8 cellular contexts compared by ENCODE assay signal in genomic region chr15:64209680-64210334, GRCh38. TPM values are rescaled to one million over a fixed set of nuclear protein-coding genes. Genes with fewer than 3 reads are reported as not detected.
DNase-seq lines count a peak whose midpoint lies in the region; ATAC-seq and TF ChIP-seq lines count a peak whose summit lies in the region.

No MANE protein-coding gene starts in this region.

- H3K36me3 ChIP-seq in neural progenitor cell, result no peaks in the 10 kb centered on the region

- no peaks in the 10 kb centered on the region for H3K79me2 ChIP-seq in neural progenitor cell (ENCODE audit: low read depth)

- peak; percentile 11 for DNase-seq in AG08396 (ENCODE audit: low spot score)
- DNase-seq in NCI-H226, result peak; percentile 16
- no peak for DNase-seq in chondrocyte (ENCODE audit: low spot score)
- no peak for DNase-seq in neural progenitor cell (ENCODE audit: low spot score)
- DNase-seq in activated T-helper 1 cell treated with anti-CD3 and anti-CD28 coated beads, Interleukin-12 subunit alpha, Interleukin-12 subunit beta, Interleukin-2, Interleukin-4 antibody, amounts not matched to agents 30 ng/mL and 10 ng/mL and 1 ng/mL, durations not matched to agents 14 hours and 24 hours and 36 hours (ENCODE audit: low spot score), result no peak

- H3K4me1 Mint-ChIP-seq in chondrocyte (ENCODE audit: low read depth) (peaks cover 5% of the 10 kb centered on the region), neural progenitor cell (no peaks in the 10 kb centered on the region)
- no peaks in the 10 kb centered on the region for H3K4me1 Mint-ChIP-seq in activated T-helper 1 cell treated with anti-CD3 and anti-CD28 coated beads, Interleukin-12 subunit alpha, Interleukin-12 subunit beta, Interleukin-2, Interleukin-4 antibody, amounts not matched to agents 30 ng/mL and 10 ng/mL and 1 ng/mL, durations not matched to agents 14 hours and 24 hours and 36 hours (ENCODE audit: low read depth)

- no peaks in the 10 kb centered on the region for H4K20me1 ChIP-seq in neural progenitor cell (ENCODE audit: low read depth)

- H3K9me3 Mint-ChIP-seq in chondrocyte (ENCODE audit: low read depth) (no peaks in the 10 kb centered on the region), neural progenitor cell (no peaks in the 10 kb centered on the region)
- no peaks in the 10 kb centered on the region for H3K9me3 Mint-ChIP-seq in activated T-helper 1 cell treated with anti-CD3 and anti-CD28 coated beads, Interleukin-12 subunit alpha, Interleukin-12 subunit beta, Interleukin-2, Interleukin-4 antibody, amounts not matched to agents 30 ng/mL and 10 ng/mL and 1 ng/mL, durations not matched to agents 14 hours and 24 hours and 36 hours

- H2AFZ ChIP-seq in neural progenitor cell (replicated peaks), result no peak overlapping the region

- H3K4me1 ChIP-seq in neural progenitor cell, result no peaks in the 10 kb centered on the region

- no peaks in the 10 kb centered on the region for H3K27me3 ChIP-seq in neural progenitor cell

- no peak overlapping the region for H3K4me3 ChIP-seq in neural progenitor cell

- H3F3A ChIP-seq in neural progenitor cell (ENCODE audit: low read depth), result peaks cover 4% of the 10 kb centered on the region

- H3K27ac Mint-ChIP-seq in chondrocyte (ENCODE audit: unreplicated experiment) (no peak overlapping the region), neural progenitor cell (no peak overlapping the region)
- no peak overlapping the region for H3K27ac Mint-ChIP-seq in activated T-helper 1 cell treated with anti-CD3 and anti-CD28 coated beads, Interleukin-12 subunit alpha, Interleukin-12 subunit beta, Interleukin-2, Interleukin-4 antibody, amounts not matched to agents 30 ng/mL and 10 ng/mL and 1 ng/mL, durations not matched to agents 14 hours and 24 hours and 36 hours

- no peak overlapping the region for H3K4me2 ChIP-seq in neural progenitor cell

- intact Hi-C loops in activated T-helper 1 cell treated with anti-CD3 and anti-CD28 coated beads, Interleukin-12 subunit alpha, Interleukin-12 subunit beta, Interleukin-2, Interleukin-4 antibody, amounts not matched to agents 30 ng/mL and 10 ng/mL and 1 ng/mL, durations not matched to agents 14 hours and 24 hours and 36 hours (cut with micrococcal nuclease), result loop anchor here (1.0 to 5.0 kb wide), 3 partner anchors 146 to 517 kb away; partner anchors contain the start of genes CSNK1G1 and PCLAF

- H3K9ac ChIP-seq in neural progenitor cell, result no peak overlapping the region

- TF ChIP-seq CTCF in GM12873 (IDR thresholded peaks at IDR 0.05; ENCODE audit: insufficient read depth, low read depth, low read length, missing control alignments), result peak; percentile 25
- TF ChIP-seq CTCF in chondrocyte (IDR thresholded peaks at IDR 0.05), result peak; percentile 91
- TF ChIP-seq CTCF in neural progenitor cell (IDR thresholded peaks at IDR 0.05), result peak; percentile 54

- no peaks in the 10 kb centered on the region for H3K27me3 Mint-ChIP-seq in chondrocyte (ENCODE audit: low read depth)
- no peaks in the 10 kb centered on the region for H3K27me3 Mint-ChIP-seq in neural progenitor cell (ENCODE audit: insufficient read depth, low read depth)
- H3K27me3 Mint-ChIP-seq in activated T-helper 1 cell treated with anti-CD3 and anti-CD28 coated beads, Interleukin-12 subunit alpha, Interleukin-12 subunit beta, Interleukin-2, Interleukin-4 antibody, amounts not matched to agents 30 ng/mL and 10 ng/mL and 1 ng/mL, durations not matched to agents 14 hours and 24 hours and 36 hours (ENCODE audit: insufficient read depth), result no peaks in the 10 kb centered on the region

- H3K4me3 Mint-ChIP-seq in chondrocyte (ENCODE audit: unreplicated experiment) (no peak overlapping the region), neural progenitor cell (no peak overlapping the region)
- H3K4me3 Mint-ChIP-seq in activated T-helper 1 cell treated with anti-CD3 and anti-CD28 coated beads, Interleukin-12 subunit alpha, Interleukin-12 subunit beta, Interleukin-2, Interleukin-4 antibody, amounts not matched to agents 30 ng/mL and 10 ng/mL and 1 ng/mL, durations not matched to agents 14 hours and 24 hours and 36 hours, result no peak overlapping the region

- H3K27ac ChIP-seq in neural progenitor cell, result no peak overlapping the region

- no peaks in the 10 kb centered on the region for H3K9me3 ChIP-seq in neural progenitor cell (ENCODE audit: low read depth)

- ATAC-seq in GM21528 (IDR thresholded peaks at IDR 0.05; ENCODE audit: low FRiP score, unreplicated experiment) (no peak), GM21786 (IDR thresholded peaks at IDR 0.05; ENCODE audit: unreplicated experiment) (no peak)

- H3K36me3 Mint-ChIP-seq in chondrocyte (ENCODE audit: low read depth) (peaks cover 6% of the 10 kb centered on the region), neural progenitor cell (peaks cover 4% of the 10 kb centered on the region)
- H3K36me3 Mint-ChIP-seq in activated T-helper 1 cell treated with anti-CD3 and anti-CD28 coated beads, Interleukin-12 subunit alpha, Interleukin-12 subunit beta, Interleukin-2, Interleukin-4 antibody, amounts not matched to agents 30 ng/mL and 10 ng/mL and 1 ng/mL, durations not matched to agents 14 hours and 24 hours and 36 hours (ENCODE audit: low read depth), result peaks cover 16% of the 10 kb centered on the region

RNA-seq across cellular contexts. Expression of gene PPIB, which starts 47.0 kb away (rescaled TPM):
- total RNA-seq in chondrocyte (706 to 1,018 TPM (median 713 TPM) in 3 replicates), neural progenitor cell (ENCODE audit: low replicate concordance) (109 and 137 TPM in 2 replicates)
- 383 and 388 TPM in 2 replicates for total RNA-seq in activated T-helper 1 cell treated with anti-CD3 and anti-CD28 coated beads, Interleukin-12 subunit alpha, Interleukin-12 subunit beta, Interleukin-2, Interleukin-4 antibody, amounts not matched to agents 30 ng/mL and 10 ng/mL and 1 ng/mL, durations not matched to agents 14 hours and 24 hours and 36 hours

RNA-seq across cellular contexts. Expression of gene SNX22, which starts 58.3 kb away (rescaled TPM):
- total RNA-seq in chondrocyte, result 0.15 to 0.28 TPM (median 0.27 TPM) in 3 replicates
- total RNA-seq in neural progenitor cell (ENCODE audit: low replicate concordance), result 4.0 and 6.4 TPM in 2 replicates
- 0.99 and 1.1 TPM in 2 replicates for total RNA-seq in activated T-helper 1 cell treated with anti-CD3 and anti-CD28 coated beads, Interleukin-12 subunit alpha, Interleukin-12 subunit beta, Interleukin-2, Interleukin-4 antibody, amounts not matched to agents 30 ng/mL and 10 ng/mL and 1 ng/mL, durations not matched to agents 14 hours and 24 hours and 36 hours

Comparison
In these comparisons a context has a peak if more than half of its experiments do, and no peak if none do; other contexts are left out.
1. DNase-seq: peak in AG08396 (single experiment) and NCI-H226 (single experiment); none in chondrocyte (single experiment), neural progenitor cell (single experiment) and activated T-helper 1 cell treated with anti-CD3 and anti-CD28 coated beads, Interleukin-12 subunit alpha, Interleukin-12 subunit beta, Interleukin-2, Interleukin-4 antibody, amounts not matched to agents 30 ng/mL and 10 ng/mL and 1 ng/mL, durations not matched to agents 14 hours and 24 hours and 36 hours (single experiment).
2. CTCF ChIP-seq: peak in every context shown above with its lines; median percentile 91 in chondrocyte; 54 in neural progenitor cell; 25 in GM12873.